17 cellular contexts compared by ENCODE assay signal in genomic region chr15:52382647-52383046, GRCh38.
DNase-seq lines count a peak whose midpoint lies in the region; ATAC-seq, FAIRE-seq and TF ChIP-seq lines count a peak whose summit lies in the region.
"Had no signal": no experiment of that assay in that cellular context is flagged by ENCODE, and none has a peak within 500 bp of the region (broad histone marks: within the 10 kb centered on the region; RNA-seq: fewer than 3 reads in every experiment).

No MANE protein-coding gene starts in this region.

- peaks cover 0 to 3% (median 0%) of the 10 kb centered on the region in 7 donors for H3K9me3 Mint-ChIP-seq in CD14-positive monocyte
- H3K9me3 Mint-ChIP-seq: GM23338 had no signal

- no peak overlapping the region for H2AFZ ChIP-seq in GM12878 (ENCODE audit: control insufficient read depth, low read depth, low read length)
- H2AFZ ChIP-seq: GM23338 had no signal

- H4K20me1 ChIP-seq in GM12878 (ENCODE audit: control insufficient read depth, insufficient read depth), result no peaks in the 10 kb centered on the region
- H4K20me1 ChIP-seq: BLaER1 treated with 17β-estradiol and CSF1 and Interleukin-3, amounts not matched to agents 10 nM and 100 nM had no signal

- H3K9ac ChIP-seq in GM12878 (ENCODE audit: control insufficient read depth, insufficient read depth, low read length), result peak overlapping the region; percentile 57; the same call in 1 of the 2 replicates
- H3K9ac ChIP-seq: BLaER1 treated with 17β-estradiol and CSF1 and Interleukin-3, amounts not matched to agents 10 nM and 100 nM; SK-N-SH had no signal

- BruUV-seq in GM12878 (replicated peaks; lab: Mats Ljungman, UMichigan), result no TSS peak

- H3K27me3 ChIP-seq in GM12878 (replicated peaks in 1 of 2; ENCODE audit: control insufficient read depth in 2 of 2, insufficient read depth in 2 of 2, low read length in 1 of 2), result no peaks in the 10 kb centered on the region
- H3K27me3 ChIP-seq in esophagus muscularis mucosa, result no peaks in the 10 kb centered on the region
- H3K27me3 ChIP-seq: BLaER1 treated with 17β-estradiol and CSF1 and Interleukin-3, amounts not matched to agents 10 nM and 100 nM; body of pancreas; foreskin keratinocyte; neutrophil had no signal

- peak overlapping the region; percentile 23; the same call in 1 of the 2 replicates for H3K4me3 ChIP-seq in GM12878
- no peak overlapping the region for H3K4me3 ChIP-seq in esophagus muscularis mucosa
- H3K4me3 ChIP-seq: BLaER1 treated with 17β-estradiol and CSF1 and Interleukin-3, amounts not matched to agents 10 nM and 100 nM; body of pancreas; GM23338 had no signal

- POLR2A ChIA-PET in GM12878 (lab: Charles Lee), result interaction anchor here (0.7 to 1.4 kb wide), 4 partner anchors 11 to 1997 kb away, joined by 3 to 6 read pairs (median 4); no protein-coding TSS in a partner anchor

- H3K4me1 ChIP-seq in GM12878 (ENCODE audit: control insufficient read depth, insufficient read depth, low read length) (peaks cover 54% of the 10 kb centered on the region), esophagus muscularis mucosa (no peaks in the 10 kb centered on the region)
- H3K4me1 ChIP-seq: body of pancreas, foreskin keratinocyte had no signal

- RAD21 ChIA-PET in GM12878 (lab: Charles Lee; ENCODE audit: unreplicated experiment), result interaction anchor here (0.8 to 1.9 kb wide), 5 partner anchors 13 to 183 kb away, joined by 3 to 15 read pairs (median 7); no protein-coding TSS in a partner anchor

- peak overlapping the region; percentile 58 for H3K4me2 ChIP-seq in GM12878 (ENCODE audit: control insufficient read depth, insufficient read depth)
- H3K4me2 ChIP-seq: BLaER1 treated with 17β-estradiol and CSF1 and Interleukin-3, amounts not matched to agents 10 nM and 100 nM; GM23338; SK-N-SH had no signal

- DNase-seq in GM12878 (ENCODE audit: low read depth, low spot score) (peak; percentile 61), NCI-H146 (lab: John Stamatoyannopoulos, UW) (no peak), esophagus muscularis mucosa (ENCODE audit: extremely low spot score) (no peak), CD14-positive monocyte (ENCODE audit: low spot score) (no peak)
- DNase-seq: activated CD4-positive, CD25-positive, alpha-beta regulatory T cell; body of pancreas; effector CD8-positive, alpha-beta T cell; foreskin keratinocyte; KG1; NCI-H2081 treated with DMSO at 0.1 percent for 48 hours; SK-N-SH had no signal

- H3K36me3 Mint-ChIP-seq in CD14-positive monocyte, result peaks cover 73 to 94% of the 10 kb centered on the region in 2 donors

- no peak for TF ChIP-seq CTCF in GM12878 (IDR thresholded peaks at IDR 0.05 in 2 of 3, conservative IDR thresholded peaks at IDR 0.05 in 1 of 3; ENCODE audit: control insufficient read depth in 2 of 3, extremely low read depth in 1 of 3, insufficient read depth in 1 of 3, low read depth in 3 of 3, low read length in 3 of 3)
- TF ChIP-seq CTCF in esophagus muscularis mucosa (IDR thresholded peaks at IDR 0.05), result no peak
- no peak for TF ChIP-seq CTCF in CD14-positive monocyte (IDR thresholded peaks at IDR 0.05)

- peak; percentile 15 for ATAC-seq in GM18861 (IDR thresholded peaks at IDR 0.05; ENCODE audit: unreplicated experiment)
- ATAC-seq in GM21576 (IDR thresholded peaks at IDR 0.05; ENCODE audit: unreplicated experiment), result peak; percentile 19
- ATAC-seq in HG03066 (IDR thresholded peaks at IDR 0.05; ENCODE audit: low read depth, unreplicated experiment), result peak; percentile 24
- ATAC-seq in GM12878, result peak; percentile 31
- ATAC-seq: body of pancreas, foreskin keratinocyte, GM23338 had no signal

- CTCF ChIA-PET in GM12878 (lab: Yijun Ruan, JAX), result interaction anchor here (0.9 to 1.6 kb wide), 6 partner anchors 12 to 183 kb away, joined by 3 to 8 read pairs (median 4); no protein-coding TSS in a partner anchor

- no peak for TF ChIP-seq RAD21 in GM12878 (IDR thresholded peaks at IDR 0.05; ENCODE audit: insufficient read depth, low read depth, low read length)

- H3K79me2 ChIP-seq in GM12878 (ENCODE audit: control insufficient read depth, insufficient read depth, low read length), result no peaks in the 10 kb centered on the region; the same call in 1 of the 2 replicates

- H3K36me3 ChIP-seq in GM12878 (ENCODE audit: control insufficient read depth in 2 of 2, insufficient read depth in 2 of 2, low read length in 1 of 2), result peaks cover 2 to 4% of the 10 kb centered on the region in 2 experiments; a peak in 1 of 4 replicates
- peaks cover 35 to 82% (median 53%) of the 10 kb centered on the region in 4 donors for H3K36me3 ChIP-seq in esophagus muscularis mucosa

- SMC1A ChIA-PET in GM12878 (lab: Charles Lee; ENCODE audit: uncharacterized antibody, unreplicated experiment), result interaction anchor here (0.9 to 2.9 kb wide), 8 partner anchors 9 to 125 kb away, joined by 3 to 33 read pairs (median 6); no protein-coding TSS in a partner anchor

- H3K4me1 Mint-ChIP-seq in CD14-positive monocyte, result no peaks in the 10 kb centered on the region
- H3K4me1 Mint-ChIP-seq: GM23338 had no signal

- no peak overlapping the region for H3K4me3 Mint-ChIP-seq in CD14-positive monocyte
- H3K4me3 Mint-ChIP-seq: GM23338 had no signal

- H3K27ac ChIP-seq in GM12878 (ENCODE audit: control insufficient read depth, insufficient read depth) (peak overlapping the region; percentile 93), esophagus muscularis mucosa (replicated peaks in 1 of 4) (no peak overlapping the region)
- H3K27ac ChIP-seq: BLaER1 treated with 17β-estradiol and CSF1 and Interleukin-3, amounts not matched to agents 10 nM and 100 nM; body of pancreas; foreskin keratinocyte; neutrophil had no signal

- TF ChIP-seq EP300 in GM12878 (IDR thresholded peaks at IDR 0.05; ENCODE audit: borderline replicate concordance in 1 of 2, control insufficient read depth in 1 of 2, low read depth in 2 of 2, low read length in 2 of 2) (no peak), esophagus muscularis mucosa (IDR thresholded peaks at IDR 0.05) (no peak)

- in situ Hi-C loops in GM12878 (cut with MboI), result no loop called here

- TF ChIP-seq POLR2A in GM12878 (IDR thresholded peaks at IDR 0.05; ENCODE audit: low read depth, low read length) (no peak), esophagus muscularis mucosa (IDR thresholded peaks at IDR 0.05; ENCODE audit: low read depth) (no peak)

- intact Hi-C loops in GM12878 (cut with micrococcal nuclease; ENCODE audit: unreplicated experiment) (no loop called here), esophagus muscularis mucosa (cut with DNase I) (no loop called here), CD14-positive monocyte (cut with micrococcal nuclease) (no loop called here)

- 0% methylated on average over 1 of the region's 1 CpG for WGBS in GM12878 (ENCODE audit: insufficient coverage, insufficient replicate concordance, low lambda C conversion rate, missing lambda C conversion rate)
- WGBS in esophagus muscularis mucosa, result 89% methylated on average over 1 of the region's 1 CpG

- no peak overlapping the region for H3K27ac Mint-ChIP-seq in CD14-positive monocyte
- H3K27ac Mint-ChIP-seq: GM23338 had no signal

- no peaks in the 10 kb centered on the region for H3K27me3 Mint-ChIP-seq in CD14-positive monocyte (ENCODE audit: low read depth in 3 of 3)

- H3K9me3 ChIP-seq in GM12878 (replicated peaks; ENCODE audit: control insufficient read depth, insufficient read depth, low read length) (no peaks in the 10 kb centered on the region), esophagus muscularis mucosa (no peaks in the 10 kb centered on the region)
- H3K9me3 ChIP-seq: BLaER1 treated with 17β-estradiol and CSF1 and Interleukin-3, amounts not matched to agents 10 nM and 100 nM; body of pancreas; neutrophil; SK-N-SH had no signal

- FAIRE-seq in GM12878 (lab: Jason Lieb, UNC), result peak; percentile 18

TF ChIP-seq in GM12878, 131 proteins besides CTCF, POLR2A, EP300 and RAD21 (continues in another document):
- TF ChIP-seq CBX5 (IDR thresholded peaks at IDR 0.05; ENCODE audit: low read depth) (no peak), ZNF274 (IDR thresholded peaks at IDR 0.05; ENCODE audit: insufficient read depth, insufficient read length) (no peak), KLF5 (IDR thresholded peaks at IDR 0.05; ENCODE audit: partially characterized antibody) (no peak), JUNB (IDR thresholded peaks at IDR 0.05) (peak; percentile 57), SUPT20H (IDR thresholded peaks at IDR 0.05; ENCODE audit: borderline replicate concordance, control insufficient read depth, low read depth, low read length) (no peak), E2F8 (IDR thresholded peaks at IDR 0.05; ENCODE audit: low read depth, partially characterized antibody) (no peak), DPF2 (IDR thresholded peaks at IDR 0.05) (peak; percentile 24; the same call in 1 of the 2 replicates), BCL11A (IDR thresholded peaks at IDR 0.05; ENCODE audit: low read depth, low read length) (peak; percentile 68), ESRRA (IDR thresholded peaks at IDR 0.05; ENCODE audit: low read length) (no peak)
